8 cellular contexts compared by ENCODE assay signal in genomic region chr17:66191607-66192377, GRCh38. TPM values are rescaled to one million over a fixed set of nuclear protein-coding genes. Genes with fewer than 3 reads are reported as not detected.
DNase-seq lines count a peak whose midpoint lies in the region; ATAC-seq and TF ChIP-seq lines count a peak whose summit lies in the region.

Gene CEP112 (minus strand): TSS chr17:66192133.

- H3K36me3 ChIP-seq in BJ (ENCODE audit: control insufficient read depth, insufficient read depth, low read length), result no peaks in the 10 kb centered on the region
- peaks cover 4% of the 10 kb centered on the region; the same call in 1 of the 2 replicates for H3K36me3 ChIP-seq in Panc1 (ENCODE audit: control insufficient read depth, insufficient read depth, low read length)

- in situ Hi-C loops in Panc1 (cut with HindIII; ENCODE audit: low pct_unique_long_range_greater_than_20kb, low sequenced_read_pairs), result no loop called here

- no peaks in the 10 kb centered on the region for H3K27me3 Mint-ChIP-seq in IgD-negative memory B cell
- no peaks in the 10 kb centered on the region for H3K27me3 Mint-ChIP-seq in activated T-helper 17 cell treated with anti-CD3 and anti-CD28 coated beads, Interleukin-2, amount 50 U/mL, for 72 hours
- H3K27me3 Mint-ChIP-seq in natural killer cell (ENCODE audit: low read depth in 2 of 2), result no peaks in the 10 kb centered on the region
- no peaks in the 10 kb centered on the region for H3K27me3 Mint-ChIP-seq in stimulated activated naive B cell treated with anti-CD40 and anti-IgM and Interleukin-4, amounts not matched to agents 10 μg/mL and 1 μg/mL and 100 μg/mL, for 72 hours

- H3K4me1 ChIP-seq in Panc1 (ENCODE audit: control insufficient read depth, insufficient read depth, low read length), result peaks cover 7% of the 10 kb centered on the region

- H3K4me3 ChIP-seq in BJ (ENCODE audit: low read depth, low read length) (peak within 1 kb of the TSS; percentile 67), Panc1 (ENCODE audit: low read depth in 2 of 2, low read length in 2 of 2) (peak within 1 kb of the TSS; percentile 75 to 80), fibroblast of pulmonary artery (replicated peaks; ENCODE audit: low read depth, low read length) (peak within 1 kb of the TSS; percentile 70)

- H3K27ac Mint-ChIP-seq in IgD-negative memory B cell (peak within 1 kb of the TSS; percentile 91 to 98 (median 96)), natural killer cell (peak within 1 kb of the TSS; percentile 88 to 92)
- H3K27ac Mint-ChIP-seq in activated T-helper 17 cell treated with anti-CD3 and anti-CD28 coated beads, Interleukin-2, amount 50 U/mL, for 72 hours, result peak within 1 kb of the TSS; percentile 73
- H3K27ac Mint-ChIP-seq in stimulated activated naive B cell treated with anti-CD40 and anti-IgM and Interleukin-4, amounts not matched to agents 10 μg/mL and 1 μg/mL and 100 μg/mL, for 72 hours, result peak within 1 kb of the TSS; percentile 84

- CTCF ChIA-PET in BJ (lab: Yijun Ruan, JAX), result interaction anchor here (2.5 kb wide), 1 partner anchor 9 kb away, joined by 11 read pairs; no protein-coding TSS in a partner anchor
- CTCF ChIA-PET in Panc1 (lab: Charles Lee), result no interaction called here

- POLR2A ChIA-PET in BJ (lab: Charles Lee) (interaction anchor here (0.7 kb wide), 1 partner anchor 413 kb away, joined by 3 read pairs; no protein-coding TSS in a partner anchor), Panc1 (lab: Charles Lee) (interaction anchor here (0.7 kb wide), 1 partner anchor 75 kb away, joined by 4 read pairs; no protein-coding TSS in a partner anchor)

- H3K36me3 Mint-ChIP-seq in IgD-negative memory B cell (no peaks in the 10 kb centered on the region), natural killer cell (no peaks in the 10 kb centered on the region)
- H3K36me3 Mint-ChIP-seq in activated T-helper 17 cell treated with anti-CD3 and anti-CD28 coated beads, Interleukin-2, amount 50 U/mL, for 72 hours (ENCODE audit: low read depth), result no peaks in the 10 kb centered on the region
- H3K36me3 Mint-ChIP-seq in stimulated activated naive B cell treated with anti-CD40 and anti-IgM and Interleukin-4, amounts not matched to agents 10 μg/mL and 1 μg/mL and 100 μg/mL, for 72 hours, result no peaks in the 10 kb centered on the region

- intact Hi-C loops in Panc1 (cut with micrococcal nuclease; ENCODE audit: unreplicated experiment) (no loop called here), natural killer cell (cut with micrococcal nuclease) (no loop called here)

- H3K27me3 ChIP-seq in BJ (ENCODE audit: control insufficient read depth, insufficient read depth, low read length), result no peaks in the 10 kb centered on the region
- H3K27me3 ChIP-seq in Panc1 (ENCODE audit: control insufficient read depth, insufficient read depth, low read length), result no peaks in the 10 kb centered on the region

- ATAC-seq in GM21360 (IDR thresholded peaks at IDR 0.05; ENCODE audit: unreplicated experiment), result peak; percentile 56
- peak; percentile 88 for ATAC-seq in Panc1
- peak; percentile 78 for ATAC-seq in activated T-helper 17 cell treated with anti-CD3 and anti-CD28 coated beads, Interleukin-2, amount 50 U/mL, for 72 hours (replicated peaks)
- peak; percentile 88 to 90 (median 88) for ATAC-seq in natural killer cell
- peak; percentile 76 for ATAC-seq in stimulated activated naive B cell treated with anti-CD40 and anti-IgM and Interleukin-4, amounts not matched to agents 10 μg/mL and 1 μg/mL and 100 μg/mL, for 72 hours (replicated peaks)

- H3K4me1 Mint-ChIP-seq in IgD-negative memory B cell (peaks cover 14 to 21% (median 14%) of the 10 kb centered on the region in 3 donors), natural killer cell (peaks cover 6 to 11% of the 10 kb centered on the region in 2 donors)
- H3K4me1 Mint-ChIP-seq in activated T-helper 17 cell treated with anti-CD3 and anti-CD28 coated beads, Interleukin-2, amount 50 U/mL, for 72 hours, result peaks cover 3% of the 10 kb centered on the region
- peaks cover 15 to 22% of the 10 kb centered on the region in 2 donors for H3K4me1 Mint-ChIP-seq in stimulated activated naive B cell treated with anti-CD40 and anti-IgM and Interleukin-4, amounts not matched to agents 10 μg/mL and 1 μg/mL and 100 μg/mL, for 72 hours

- H3K9me3 Mint-ChIP-seq in IgD-negative memory B cell (no peaks in the 10 kb centered on the region), natural killer cell (no peaks in the 10 kb centered on the region)
- H3K9me3 Mint-ChIP-seq in activated T-helper 17 cell treated with anti-CD3 and anti-CD28 coated beads, Interleukin-2, amount 50 U/mL, for 72 hours, result no peaks in the 10 kb centered on the region
- H3K9me3 Mint-ChIP-seq in stimulated activated naive B cell treated with anti-CD40 and anti-IgM and Interleukin-4, amounts not matched to agents 10 μg/mL and 1 μg/mL and 100 μg/mL, for 72 hours, result no peaks in the 10 kb centered on the region

- H3K9me3 ChIP-seq in Panc1 (ENCODE audit: control insufficient read depth, insufficient read depth, low read depth, low read length), result no peaks in the 10 kb centered on the region

- peak within 1 kb of the TSS; percentile 84 to 92 (median 90) for H3K4me3 Mint-ChIP-seq in IgD-negative memory B cell
- peak within 1 kb of the TSS; percentile 74 for H3K4me3 Mint-ChIP-seq in activated T-helper 17 cell treated with anti-CD3 and anti-CD28 coated beads, Interleukin-2, amount 50 U/mL, for 72 hours
- H3K4me3 Mint-ChIP-seq in natural killer cell, result peak within 1 kb of the TSS; percentile 85
- H3K4me3 Mint-ChIP-seq in stimulated activated naive B cell treated with anti-CD40 and anti-IgM and Interleukin-4, amounts not matched to agents 10 μg/mL and 1 μg/mL and 100 μg/mL, for 72 hours, result peak within 1 kb of the TSS; percentile 86 to 87

- DNase-seq in BJ (ENCODE audit: low read depth) (no peak), Panc1 (ENCODE audit: low read depth, low spot score) (no peak), fibroblast of pulmonary artery (ENCODE audit: low read depth) (peak; percentile 80), natural killer cell (peak; percentile 82)
- DNase-seq in stimulated activated naive B cell treated with anti-CD40 and anti-IgM and Interleukin-4, amounts not matched to agents 10 μg/mL and 1 μg/mL and 100 μg/mL, for 72 hours, result peak; percentile 73

- H3K27ac ChIP-seq in Panc1 (ENCODE audit: low read length), result peak within 1 kb of the TSS; percentile 78

- no peak for TF ChIP-seq CTCF in BJ (IDR thresholded peaks at IDR 0.05; ENCODE audit: insufficient read depth, low read depth, low read length)
- no peak for TF ChIP-seq CTCF in Panc1 (IDR thresholded peaks at IDR 0.05)
- TF ChIP-seq CTCF in fibroblast of pulmonary artery (IDR thresholded peaks at IDR 0.05; ENCODE audit: low read length, missing control alignments), result no peak
- no peak for TF ChIP-seq CTCF in natural killer cell (IDR thresholded peaks at IDR 0.05)

- BruUV-seq in Panc1 (replicated peaks; lab: Mats Ljungman, UMichigan), result no TSS peak

RNA-seq across cellular contexts. Expression of gene CEP112, which starts in this region (rescaled TPM):
- 3.3 and 4.4 TPM in 2 replicates for polyA plus RNA-seq in BJ (2011; rRNA removed)
- polyA minus RNA-seq in BJ (2011; rRNA and poly(A)+ RNA removed), result 1.7 and 4.6 TPM in 2 replicates
- polyA plus RNA-seq in IgD-negative memory B cell, result not detected
- 9.5 TPM for total RNA-seq in Panc1 (2021; ENCODE audit: unreplicated experiment)
- 6.0 TPM for polyA plus RNA-seq in Panc1 (2012; ENCODE audit: insufficient read length)
- 1 to 10 TPM; 3.4 to 8.1 TPM for total RNA-seq in activated T-helper 17 cell treated with anti-CD3 and anti-CD28 coated beads, Interleukin-2, amount 50 U/mL, for 72 hours
- 1 to 10 TPM in 1 of 3 donors, under 1 TPM in 2; 0.60 to 1.1 (median 0.85) TPM for total RNA-seq in natural killer cell

Comparison
In these comparisons a context has a peak if more than half of its experiments do, and no peak if none do; other contexts are left out.
1. DNase-seq: peak in fibroblast of pulmonary artery (single experiment), natural killer cell (single experiment) and stimulated activated naive B cell treated with anti-CD40 and anti-IgM and Interleukin-4, amounts not matched to agents 10 μg/mL and 1 μg/mL and 100 μg/mL, for 72 hours (single experiment); none in BJ (single experiment) and Panc1 (single experiment).
2. Peak in every context shown above with its lines, with median percentiles within 50 percentile points of each other: H3K4me3 ChIP-seq, ATAC-seq, H3K27ac Mint-ChIP-seq and H3K4me3 Mint-ChIP-seq.